Comparison of ENCODE assay signal across 35 cellular contexts in the genomic region with DNA sequence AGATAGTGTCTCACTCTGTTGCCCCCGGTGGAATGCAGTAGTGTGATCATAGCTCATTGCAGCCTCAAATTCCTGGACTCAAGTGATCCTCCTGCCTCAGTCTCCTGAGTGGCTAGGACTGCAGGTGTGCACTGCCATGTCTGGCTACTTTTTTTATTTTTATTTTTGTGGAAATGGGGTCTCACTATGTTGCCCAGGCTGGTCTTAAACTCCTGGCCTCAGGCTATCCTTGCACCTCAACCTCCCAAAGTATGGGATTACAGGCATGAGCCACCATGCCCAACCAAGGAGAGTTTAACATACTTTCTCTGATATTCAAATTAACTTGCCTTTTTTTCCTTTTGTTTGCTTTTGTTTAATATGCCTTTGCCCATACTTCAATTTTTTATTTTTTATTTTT. TPM values are rescaled to one million over a fixed set of nuclear protein-coding genes. Genes with fewer than 3 reads are reported as not detected.
"Had no signal": no experiment of that assay in that cellular context is flagged by ENCODE, and none has a peak within 500 bp of the region (broad histone marks: within the 10 kb centered on the region; RNA-seq: fewer than 3 reads in every experiment).

No MANE protein-coding gene starts in this region.

- H3K4me3 ChIP-seq: coronary artery, esophagus squamous epithelium, gastrocnemius medialis, heart right ventricle, left lung, lower lobe of right lung, mucosa of descending colon had no signal

- ATAC-seq: effector memory CD8-positive, alpha-beta T cell; esophagus mucosa; gastrocnemius medialis; heart right ventricle; left cardiac atrium; left lung; left ventricle myocardium superior; lower lobe of right lung; mucosa of descending colon had no signal

- H3K36me3 Mint-ChIP-seq: mesothelial cell of epicardium, naive B cell had no signal

- H3K4me3 Mint-ChIP-seq: dendritic cell treated with granulocyte-macrophage colony-stimulating factor and Interleukin-4, amounts not matched to agents 40 ng/mL and 50 ng/mL, for 4 days; effector memory CD8-positive, alpha-beta T cell; endodermal cell; mesothelial cell of epicardium; naive B cell had no signal

- FAIRE-seq: colon, endometrium, islet of Langerhans, keratinocyte had no signal

- H3K36me3 ChIP-seq: esophagus squamous epithelium, gastrocnemius medialis, heart right ventricle, left lung, lower lobe of right lung had no signal

- H3K27ac ChIP-seq: coronary artery, epithelial cell of prostate, esophagus squamous epithelium, gastrocnemius medialis, heart right ventricle, left lung, lower lobe of right lung had no signal

- H3K4me1 ChIP-seq: esophagus squamous epithelium, gastrocnemius medialis, heart right ventricle, left lung, lower lobe of right lung had no signal

- H3K4me1 Mint-ChIP-seq: endodermal cell, mesothelial cell of epicardium, naive B cell had no signal

- H3K9me3 ChIP-seq: esophagus squamous epithelium, gastrocnemius medialis, heart right ventricle, left lung, lower lobe of right lung, mucosa of descending colon had no signal

- DNase-seq: effector CD8-positive, alpha-beta T cell; effector memory CD8-positive, alpha-beta T cell; endodermal cell; erythroblast; esophagus squamous epithelium; foreskin fibroblast; foreskin melanocyte; gastrocnemius medialis; glutamatergic neuron; head of caudate nucleus; heart right ventricle; hippocampal formation; left cardiac atrium; left lung; left ventricle myocardium superior; lower lobe of right lung; mesenchymal stem cell; mucosa of descending colon; naive B cell had no signal

- H3K9me3 Mint-ChIP-seq: dendritic cell treated with granulocyte-macrophage colony-stimulating factor and Interleukin-4, amounts not matched to agents 40 ng/mL and 50 ng/mL, for 4 days; effector memory CD8-positive, alpha-beta T cell; mesothelial cell of epicardium had no signal

- H3K27ac Mint-ChIP-seq: dendritic cell treated with granulocyte-macrophage colony-stimulating factor and Interleukin-4, amounts not matched to agents 40 ng/mL and 50 ng/mL, for 4 days; effector memory CD8-positive, alpha-beta T cell; endodermal cell; mesothelial cell of epicardium; naive B cell had no signal

RNA-seq across cellular contexts. Expression of a gene that starts 13.6 kb away (rescaled TPM):
- total RNA-seq: dermis microvascular lymphatic vessel endothelial cell, endodermal cell, esophagus mucosa, esophagus squamous epithelium, gastrocnemius medialis, glomerular endothelial cell, heart right ventricle, kidney epithelial cell, left cardiac atrium, left lung, left ventricle myocardium superior, lower leg skin, lower lobe of right lung, lung microvascular endothelial cell, mesenteric fat pad, mesothelial cell of epicardium, myocyte had no signal
- polyA plus RNA-seq: heart right ventricle, keratinocyte had no signal
